Comparison of ENCODE assay signal across 11 cellular contexts in genomic region chr1:118963456-118964430, GRCh38. TPM values are rescaled to one million over a fixed set of nuclear protein-coding genes. Genes with fewer than 3 reads are reported as not detected.
A peak's percentile ranks its signal among the peaks of the same experiment; 100 is the strongest.
DNase-seq lines count a peak whose midpoint lies in the region; ATAC-seq and TF ChIP-seq lines count a peak whose summit lies in the region.
"Had no signal": no experiment of that assay in that cellular context is flagged by ENCODE, and none has a peak within 500 bp of the region (broad histone marks: within the 10 kb centered on the region; RNA-seq: fewer than 3 reads in every experiment).

No MANE protein-coding gene starts in this region.

- H3K27me3 ChIP-seq in right atrium auricular region, result no peaks in the 10 kb centered on the region
- no peaks in the 10 kb centered on the region for H3K27me3 ChIP-seq in adipocyte (replicated peaks; ENCODE audit: control insufficient read depth, insufficient read depth, low read length)
- peaks cover 0 to 2% of the 10 kb centered on the region in 2 donors for H3K27me3 ChIP-seq in aorta (ENCODE audit: control insufficient read depth in 1 of 2, insufficient read depth in 2 of 2, low read length in 1 of 2)

- H3K9me3 ChIP-seq in right atrium auricular region, result no peaks in the 10 kb centered on the region
- no peaks in the 10 kb centered on the region for H3K9me3 ChIP-seq in adipocyte (ENCODE audit: control insufficient read depth, low read length)
- peaks cover 4% of the 10 kb centered on the region for H3K9me3 ChIP-seq in aorta (ENCODE audit: control insufficient read depth, low read length)

- no peak for TF ChIP-seq CTCF in right atrium auricular region (IDR thresholded peaks at IDR 0.05)

- no peak overlapping the region for H3K4me3 ChIP-seq in right atrium auricular region
- peak overlapping the region; percentile 18 for H3K4me3 ChIP-seq in adipocyte (ENCODE audit: low read length)
- H3K4me3 ChIP-seq in aorta (ENCODE audit: low read length in 2 of 2), result no peak overlapping the region

- H3K9ac ChIP-seq in adipocyte (ENCODE audit: low read length), result no peak overlapping the region

- intact Hi-C loops in Right ventricle myocardium superior (cut with DNase I) (no loop called here), left ventricle myocardium superior (cut with micrococcal nuclease) (no loop called here), aorta (cut with DNase I) (no loop called here), posterior cingulate gyrus (cut with DNase I) (no loop called here)

- H3K4me1 ChIP-seq in right atrium auricular region (no peaks in the 10 kb centered on the region), adipocyte (ENCODE audit: control insufficient read depth, insufficient read depth, low read length) (peaks cover 57% of the 10 kb centered on the region), aorta (ENCODE audit: control insufficient read depth in 1 of 2, insufficient read depth in 2 of 2, low read length in 2 of 2) (no peaks in the 10 kb centered on the region)

- H3K27ac ChIP-seq in right atrium auricular region (no peak overlapping the region), aorta (ENCODE audit: low read depth in 1 of 2, low read length in 2 of 2) (no peak overlapping the region)

- ATAC-seq in Right ventricle myocardium superior (ENCODE audit: poor library complexity) (peak; percentile 73), left ventricle myocardium superior (peak; percentile 83), aorta (ENCODE audit: low FRiP score) (peak; percentile 75)
- ATAC-seq: left colon had no signal

- no peak for DNase-seq in Right ventricle myocardium superior
- DNase-seq in right atrium auricular region (ENCODE audit: low spot score), result no peak
- peak; percentile 11 for DNase-seq in adipocyte (ENCODE audit: low read depth)
- no peak for DNase-seq in left ventricle myocardium superior
- DNase-seq in aorta, result no peak
- no peak for DNase-seq in DMS79 (lab: John Stamatoyannopoulos, UW)
- no peak for DNase-seq in posterior cingulate gyrus
- DNase-seq in GOT3 (lab: John Stamatoyannopoulos, UW), result no peak
- DNase-seq: activated effector memory CD4-positive, alpha-beta T cell treated with Interleukin-2 at 50 U/mL for 16 hours; effector CD4-positive, alpha-beta T cell; left colon had no signal

- 83 to 88% methylated on average over 3 of the region's 3 CpGs for WGBS in aorta, 2 donors

- H3K36me3 ChIP-seq in right atrium auricular region (no peaks in the 10 kb centered on the region), adipocyte (ENCODE audit: control insufficient read depth, insufficient read depth, low read length, severe bottlenecking) (peaks cover 10% of the 10 kb centered on the region), aorta (ENCODE audit: control insufficient read depth in 1 of 2, insufficient read depth in 2 of 2, low read length in 1 of 2) (no peaks in the 10 kb centered on the region)

RNA-seq across cellular contexts. Expression of gene TBX15, which starts 24.4 kb away (rescaled TPM):
- total RNA-seq in Right ventricle myocardium superior (0.43 TPM), right atrium auricular region (1 to 10 TPM; 2.1 to 3.6 TPM), left ventricle myocardium superior (0.64 TPM), aorta (1 to 10 TPM; 2.2 to 2.3 TPM)
- polyA plus RNA-seq in aorta, result 1 to 10 TPM; 1.6 to 3.1 TPM
- total RNA-seq: left colon had no signal
